Comparison of ENCODE assay signal across 8 cellular contexts in genomic region chr13:38350114-38350617, GRCh38. TPM values are rescaled to one million over a fixed set of nuclear protein-coding genes. Genes with fewer than 3 reads are reported as not detected.
DNase-seq lines count a peak whose midpoint lies in the region; ATAC-seq and TF ChIP-seq lines count a peak whose summit lies in the region.

No MANE protein-coding gene starts in this region.

- H3K36me3 ChIP-seq in suprapubic skin: peaks cover 8% of the 10 kb centered on the region

- H3K9me3 ChIP-seq in suprapubic skin: no peaks in the 10 kb centered on the region

- peak overlapping the region; percentile 91 for H3K4me3 ChIP-seq in fibroblast of mammary gland (ENCODE audit: control insufficient read depth, low read depth, low read length)
- peak overlapping the region; percentile 75 for H3K4me3 ChIP-seq in suprapubic skin

- H3K27me3 Mint-ChIP-seq in activated T-cell treated with anti-CD3 and anti-CD28 coated beads, Interleukin-2, amount 50 U/mL, for 24 hours: no peaks in the 10 kb centered on the region
- H3K27me3 Mint-ChIP-seq in neural crest cell (ENCODE audit: low read depth): no peaks in the 10 kb centered on the region

- DNase-seq in NCI-H2081 (lab: John Stamatoyannopoulos, UW) (peak; percentile 22 to 56), NCI-H2081 treated with DMSO at 0.1 percent for 48 hours (lab: John Stamatoyannopoulos, UW) (no peak), NCI-H524 treated with DMSO at 0.1 percent for 48 hours (lab: John Stamatoyannopoulos, UW) (peak; percentile 29), fibroblast of mammary gland (ENCODE audit: low read depth) (peak; percentile 53), neural crest cell (ENCODE audit: low read depth, low spot score) (no peak), suprapubic skin (ENCODE audit: low spot score in 2 of 2) (peak; percentile 85 to 86)
- DNase-seq in activated T-cell treated with anti-CD3 and anti-CD28 coated beads, Interleukin-2, amount 50 U/mL, for 24 hours: peak; percentile 72

- TF ChIP-seq POLR2A in suprapubic skin (IDR thresholded peaks at IDR 0.05): no peak

- H3K27ac Mint-ChIP-seq in activated T-cell treated with anti-CD3 and anti-CD28 coated beads, Interleukin-2, amount 50 U/mL, for 24 hours: peak overlapping the region; percentile 99
- peak overlapping the region; percentile 97 for H3K27ac Mint-ChIP-seq in neural crest cell (ENCODE audit: unreplicated experiment)

- peaks cover 33% of the 10 kb centered on the region for H3K4me1 ChIP-seq in suprapubic skin

- peaks cover 50% of the 10 kb centered on the region for H3K36me3 Mint-ChIP-seq in activated T-cell treated with anti-CD3 and anti-CD28 coated beads, Interleukin-2, amount 50 U/mL, for 24 hours (ENCODE audit: low read depth)
- peaks cover 2% of the 10 kb centered on the region for H3K36me3 Mint-ChIP-seq in neural crest cell (ENCODE audit: low read depth)

- TF ChIP-seq CTCF in fibroblast of mammary gland (conservative IDR thresholded peaks at IDR 0.05; ENCODE audit: control insufficient read depth, insufficient read depth, low read depth, low read length): no peak
- no peak for TF ChIP-seq CTCF in neural crest cell (conservative IDR thresholded peaks at IDR 0.05)
- no peak for TF ChIP-seq CTCF in suprapubic skin (IDR thresholded peaks at IDR 0.05)

- no peaks in the 10 kb centered on the region for H3K9me3 Mint-ChIP-seq in activated T-cell treated with anti-CD3 and anti-CD28 coated beads, Interleukin-2, amount 50 U/mL, for 24 hours
- no peaks in the 10 kb centered on the region for H3K9me3 Mint-ChIP-seq in neural crest cell

- peak overlapping the region; percentile 91 for H3K27ac ChIP-seq in suprapubic skin

- no peak for TF ChIP-seq EP300 in suprapubic skin (IDR thresholded peaks at IDR 0.05)

- peak overlapping the region; percentile 99 for H3K4me3 Mint-ChIP-seq in activated T-cell treated with anti-CD3 and anti-CD28 coated beads, Interleukin-2, amount 50 U/mL, for 24 hours
- peak overlapping the region; percentile 97 for H3K4me3 Mint-ChIP-seq in neural crest cell

- peak; percentile 36 for ATAC-seq in HG02852 (IDR thresholded peaks at IDR 0.05; ENCODE audit: unreplicated experiment)

- 0% methylated on average over 19 of the region's 19 CpGs for WGBS in suprapubic skin

- H3K4me1 Mint-ChIP-seq in activated T-cell treated with anti-CD3 and anti-CD28 coated beads, Interleukin-2, amount 50 U/mL, for 24 hours (ENCODE audit: low read depth): peaks cover 48% of the 10 kb centered on the region
- peaks cover 24% of the 10 kb centered on the region for H3K4me1 Mint-ChIP-seq in neural crest cell

- H3K27me3 ChIP-seq in suprapubic skin: no peaks in the 10 kb centered on the region

RNA-seq across cellular contexts. Expression of gene UFM1, which starts 0.5 kb away (rescaled TPM):
- 35.7 and 36.2 TPM in 2 replicates for total RNA-seq in neural crest cell
- 10 to 100 TPM; 35.2 to 56.7 (median 40.5) TPM for total RNA-seq in suprapubic skin

Comparison
In these comparisons a context has a peak if more than half of its experiments do, and no peak if none do; other contexts are left out.
1. DNase-seq: peak in NCI-H2081 (2 of 2), NCI-H524 treated with DMSO at 0.1 percent for 48 hours (single experiment), activated T-cell treated with anti-CD3 and anti-CD28 coated beads, Interleukin-2, amount 50 U/mL, for 24 hours (single experiment), fibroblast of mammary gland (single experiment) and suprapubic skin (2 of 2); none in NCI-H2081 treated with DMSO at 0.1 percent for 48 hours (single experiment) and neural crest cell (single experiment).